In the genomic region with DNA sequence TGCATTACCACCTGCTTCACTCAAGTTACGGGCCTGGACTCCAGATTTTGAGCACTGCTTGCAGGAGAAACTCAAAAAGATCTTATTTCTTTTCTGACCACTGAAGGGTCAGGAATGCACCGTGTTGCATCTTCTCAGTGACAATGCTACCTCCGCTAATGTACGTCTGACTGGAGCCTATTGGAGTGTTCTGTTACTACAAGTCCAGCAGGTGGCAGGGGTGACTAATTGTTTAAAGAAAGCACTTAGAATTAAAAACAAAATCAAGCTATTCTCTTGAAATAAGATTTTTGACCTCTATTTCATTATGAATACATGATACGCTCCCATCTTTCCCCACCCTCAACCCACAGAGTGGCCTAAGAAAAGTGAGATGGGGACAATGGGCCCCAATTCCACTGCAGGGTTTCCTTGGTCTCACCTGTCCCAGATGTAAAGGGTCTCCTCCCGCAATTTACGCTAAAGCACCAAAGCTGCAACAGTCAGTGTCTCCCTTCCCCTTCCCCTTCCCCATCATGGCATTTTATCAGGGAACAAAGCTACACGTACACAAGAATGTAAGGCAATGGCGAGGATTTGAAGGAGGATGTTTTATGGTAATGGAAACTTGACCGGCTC, we compare ENCODE assay signal across 9 cellular contexts. TPM values are rescaled to one million over a fixed set of nuclear protein-coding genes. Genes with fewer than 3 reads are reported as not detected.
DNase-seq lines count a peak whose midpoint lies in the region; ATAC-seq, FAIRE-seq and TF ChIP-seq lines count a peak whose summit lies in the region.
"Had no signal": no experiment of that assay in that cellular context is flagged by ENCODE, and none has a peak within 500 bp of the region (broad histone marks: within the 10 kb centered on the region; RNA-seq: fewer than 3 reads in every experiment).

No MANE protein-coding gene starts in this region.

- no peak for FAIRE-seq in bronchial epithelial cell (lab: Jason Lieb, UNC)

- H3K4me1 Mint-ChIP-seq in memory B cell, result peaks cover 5% of the 10 kb centered on the region

- DNase-seq in DMS 273 (lab: John Stamatoyannopoulos, UW; ENCODE audit: unreplicated experiment), result peak; percentile 75
- peak; percentile 54 for DNase-seq in NCI-H526 treated with DMSO at 0.1 percent for 48 hours (lab: John Stamatoyannopoulos, UW)
- DNase-seq in bronchial epithelial cell (ENCODE audit: low read depth), result peak; percentile 58
- DNase-seq in memory B cell (ENCODE audit: low spot score in 2 of 2), result no peak
- no peak for DNase-seq in activated T-cell treated with anti-CD3 and anti-CD28 coated beads, Interleukin-2, amount 50 U/mL, for 48 hours

- H3K36me3 ChIP-seq in bronchial epithelial cell (ENCODE audit: control insufficient read depth, insufficient read depth, low read length), result no peaks in the 10 kb centered on the region

- no peak overlapping the region for H3K4me3 Mint-ChIP-seq in memory B cell
- H3K4me3 Mint-ChIP-seq: IgD-negative memory B cell had no signal

- H3K27me3 Mint-ChIP-seq in memory B cell, result peaks cover 7% of the 10 kb centered on the region

- H3K36me3 Mint-ChIP-seq in memory B cell, result no peaks in the 10 kb centered on the region
- H3K36me3 Mint-ChIP-seq: IgD-negative memory B cell had no signal

- H3K9me3 Mint-ChIP-seq in memory B cell, result no peaks in the 10 kb centered on the region
- H3K9me3 Mint-ChIP-seq: IgD-negative memory B cell had no signal

- no peak overlapping the region for H3K27ac Mint-ChIP-seq in memory B cell
- H3K27ac Mint-ChIP-seq: IgD-negative memory B cell had no signal

- no peak overlapping the region for H3K4me3 ChIP-seq in bronchial epithelial cell (ENCODE audit: low read depth, low read length)

- H3K27me3 ChIP-seq in bronchial epithelial cell (ENCODE audit: control insufficient read depth, insufficient read depth, low read length), result no peaks in the 10 kb centered on the region

- TF ChIP-seq CTCF in bronchial epithelial cell (IDR thresholded peaks at IDR 0.05; ENCODE audit: insufficient read depth, low read length, severe bottlenecking), result peak; percentile 58

- ATAC-seq in HG02938 (IDR thresholded peaks at IDR 0.05; ENCODE audit: unreplicated experiment) (peak; percentile 52), memory B cell (ENCODE audit: low read depth) (peak; percentile 41), GM21423 (IDR thresholded peaks at IDR 0.05; ENCODE audit: unreplicated experiment) (no peak), GM18517 (IDR thresholded peaks at IDR 0.05; ENCODE audit: unreplicated experiment) (no peak)

RNA-seq across cellular contexts. Expression of a gene that starts 2.2 kb away (rescaled TPM):
- not detected in 2 replicates for total RNA-seq in bronchial epithelial cell

RNA-seq across cellular contexts. Expression of a gene that starts 26.5 kb away (rescaled TPM):
- 9.3 and 10.5 TPM in 2 replicates for total RNA-seq in bronchial epithelial cell

Comparison
In these comparisons a context has a peak if more than half of its experiments do, and no peak if none do; other contexts are left out.
1. DNase-seq: peak in DMS 273 (single experiment), NCI-H526 treated with DMSO at 0.1 percent for 48 hours (single experiment) and bronchial epithelial cell (single experiment); none in memory B cell (0 of 2) and activated T-cell treated with anti-CD3 and anti-CD28 coated beads, Interleukin-2, amount 50 U/mL, for 48 hours (0 of 2).
2. ATAC-seq: peak in HG02938 (single experiment) and memory B cell (single experiment); none in GM21423 (single experiment) and GM18517 (single experiment).